In the genomic region with DNA sequence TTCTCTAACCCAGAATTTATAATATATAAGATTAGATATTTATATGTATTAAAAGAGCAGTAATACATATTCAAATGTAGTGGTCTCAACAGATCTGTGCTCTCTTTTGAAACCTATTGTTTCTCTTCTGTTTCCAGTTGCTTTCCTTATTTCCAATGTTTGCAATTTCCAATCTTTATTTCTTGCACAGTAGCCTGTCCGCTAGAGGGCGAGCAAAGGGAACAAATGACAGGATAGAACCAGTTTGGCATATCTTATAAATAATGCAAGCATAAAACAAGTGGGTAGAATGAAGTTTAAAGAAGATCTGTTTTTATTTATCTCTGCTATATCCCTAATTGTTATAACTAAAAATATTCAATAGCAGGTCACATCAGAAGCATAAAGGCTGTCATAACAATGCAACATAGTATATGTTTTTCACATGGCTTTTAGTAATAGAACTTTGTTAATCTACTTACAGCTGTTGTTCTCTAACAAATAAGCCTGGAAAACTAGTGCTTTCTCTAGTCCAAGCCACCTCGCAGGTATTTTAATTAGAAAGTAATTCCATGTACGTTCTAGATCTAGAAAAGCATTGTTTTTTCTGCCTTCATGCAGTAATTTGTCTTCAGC, we compare ENCODE assay signal across 9 cellular contexts. TPM values are rescaled to one million over a fixed set of nuclear protein-coding genes. Genes with fewer than 3 reads are reported as not detected.
DNase-seq lines count a peak whose midpoint lies in the region; ATAC-seq and TF ChIP-seq lines count a peak whose summit lies in the region.
"Had no signal": no experiment of that assay in that cellular context is flagged by ENCODE, and none has a peak within 500 bp of the region (broad histone marks: within the 10 kb centered on the region; RNA-seq: fewer than 3 reads in every experiment).

No MANE protein-coding gene starts in this region.

- TF ChIP-seq CTCF in cardiac fibroblast (IDR thresholded peaks at IDR 0.05; ENCODE audit: low read depth, low read length), result peak; percentile 81

- DNase-seq in NCI-H1436 (lab: John Stamatoyannopoulos, UW) (peak; percentile 29), NCI-H1436 treated with DMSO at 0.1 percent for 48 hours (lab: John Stamatoyannopoulos, UW) (no peak), NCI-H1694 treated with DMSO at 0.1 percent for 48 hours (lab: John Stamatoyannopoulos, UW) (peak; percentile 4), T-helper 9 cell (peak; percentile 41), cardiac fibroblast (ENCODE audit: low read depth in 2 of 2) (peak; percentile 77 to 82), left colon (peak; percentile 53 to 86)
- DNase-seq in stimulated activated CD4-positive, alpha-beta T cell treated with anti-CD3 and anti-CD28 coated beads, Interleukin-4, amount 100 ng/mL, for 1 hour, result peak; percentile 47

- H3K4me3 ChIP-seq in cardiac fibroblast (replicated peaks in 1 of 2; ENCODE audit: low read depth in 2 of 2, low read length in 2 of 2), result no peak overlapping the region
- H3K4me3 ChIP-seq: BLaER1 had no signal

- intact Hi-C loops in left colon (cut with DNase I, micrococcal nuclease), result no loop called here

- peak; percentile 77 for ATAC-seq in left colon
- no peak for ATAC-seq in HG03159 (IDR thresholded peaks at IDR 0.05; ENCODE audit: unreplicated experiment)

RNA-seq across cellular contexts. Expression of a gene that starts 15.1 kb away (rescaled TPM):
- 10 to 100 TPM; 19.4 to 22.2 TPM for total RNA-seq in left colon
